In genomic region chr16:68285683-68286082, GRCh38 we compare ENCODE assay signal across 12 cellular contexts. TPM values are rescaled to one million over a fixed set of nuclear protein-coding genes. Genes with fewer than 3 reads are reported as not detected.
DNase-seq lines count a peak whose midpoint lies in the region; ATAC-seq and TF ChIP-seq lines count a peak whose summit lies in the region.
"Had no signal": no experiment of that assay in that cellular context is flagged by ENCODE, and none has a peak within 500 bp of the region (broad histone marks: within the 10 kb centered on the region; RNA-seq: fewer than 3 reads in every experiment).

No MANE protein-coding gene starts in this region.

- ATAC-seq in heart right ventricle (no peak), left ventricle myocardium superior (no peak), left lung (no peak)

- H3K9me3 ChIP-seq in heart right ventricle (no peaks in the 10 kb centered on the region), left lung (no peaks in the 10 kb centered on the region), tibial nerve (no peaks in the 10 kb centered on the region)

- TF ChIP-seq EP300 in tibial nerve (IDR thresholded peaks at IDR 0.05), result no peak

- peaks cover 41 to 100% (median 90%) of the 10 kb centered on the region in 9 donors for H3K4me1 ChIP-seq in heart right ventricle
- H3K4me1 ChIP-seq in left lung, result peaks cover 13 to 68% of the 10 kb centered on the region in 2 donors
- peaks cover 0 to 100% (median 77%) of the 10 kb centered on the region in 4 donors for H3K4me1 ChIP-seq in tibial nerve

- no peak for TF ChIP-seq POLR2A in tibial nerve (IDR thresholded peaks at IDR 0.05)

- CTCF ChIA-PET in activated CD4-positive, alpha-beta memory T cell treated with anti-CD3 and anti-CD28 coated beads for 36 hours (lab: Charles Lee), result interaction anchor here (1.2 to 15.3 kb wide), 6 partner anchors 13 to 43 kb away, joined by 3 to 237 read pairs (median 4); partner anchors contain the start of genes PRMT7, SLC7A6 and SLC7A6OS

- no peak for TF ChIP-seq CTCF in heart right ventricle (IDR thresholded peaks at IDR 0.05)
- TF ChIP-seq CTCF in left lung (IDR thresholded peaks at IDR 0.05), result no peak
- no peak for TF ChIP-seq CTCF in tibial nerve (IDR thresholded peaks at IDR 0.05)
- no peak for TF ChIP-seq CTCF in GM13977 (IDR thresholded peaks at IDR 0.05; ENCODE audit: extremely low read depth, insufficient read depth, missing control alignments)

- H3K27ac Mint-ChIP-seq in activated CD4-positive, alpha-beta memory T cell treated with anti-CD3 and anti-CD28 coated beads for 36 hours, result peak overlapping the region; percentile 89
- H3K27ac Mint-ChIP-seq: type B pancreatic cell had no signal

- H3K27me3 ChIP-seq in heart right ventricle (no peaks in the 10 kb centered on the region), left lung (no peaks in the 10 kb centered on the region), tibial nerve (no peaks in the 10 kb centered on the region)

- H3K36me3 Mint-ChIP-seq in activated CD4-positive, alpha-beta memory T cell treated with anti-CD3 and anti-CD28 coated beads for 36 hours, result peaks cover 54% of the 10 kb centered on the region

- intact Hi-C loops in heart right ventricle (cut with DNase I) (loop anchor here in 1 of 10 donors (2.0 kb wide), 1 partner anchor 21 kb away; the partner anchor contains the start of gene SLC7A6), left ventricle myocardium superior (cut with micrococcal nuclease) (no loop called here), left lung (cut with DNase I) (no loop called here)
- intact Hi-C loops in activated CD4-positive, alpha-beta memory T cell treated with anti-CD3 and anti-CD28 coated beads for 36 hours (cut with micrococcal nuclease), result no loop called here

- H3K4me3 ChIP-seq in heart right ventricle, result peak overlapping the region in 1 of 10 donors; percentile 1
- H3K4me3 ChIP-seq in left lung, result no peak overlapping the region
- H3K4me3 ChIP-seq in tibial nerve, result no peak overlapping the region

- WGBS in heart right ventricle, 2 donors, result 87 to 90% methylated on average over 3 of the region's 3 CpGs
- WGBS in tibial nerve, 2 donors, result 92 to 97% methylated on average over 3 of the region's 3 CpGs

- peaks cover 94% of the 10 kb centered on the region for H3K4me1 Mint-ChIP-seq in activated CD4-positive, alpha-beta memory T cell treated with anti-CD3 and anti-CD28 coated beads for 36 hours (ENCODE audit: low read depth)

- in situ Hi-C loops in GM13977 (cut with MboI; ENCODE audit: low pct_unique_long_range_greater_than_20kb, low sequenced_read_pairs, unreplicated experiment), result no loop called here

- no peak overlapping the region for H3K4me3 Mint-ChIP-seq in activated CD4-positive, alpha-beta memory T cell treated with anti-CD3 and anti-CD28 coated beads for 36 hours
- H3K4me3 Mint-ChIP-seq: type B pancreatic cell had no signal

- H3K9me3 Mint-ChIP-seq in activated CD4-positive, alpha-beta memory T cell treated with anti-CD3 and anti-CD28 coated beads for 36 hours, result no peaks in the 10 kb centered on the region
- H3K9me3 Mint-ChIP-seq: type B pancreatic cell had no signal

- POLR2A ChIA-PET in activated CD4-positive, alpha-beta memory T cell treated with anti-CD3 and anti-CD28 coated beads for 36 hours (lab: Charles Lee), result interaction anchor here (0.9 to 4.2 kb wide), 5 partner anchors 10 to 30 kb away, joined by 3 to 23 read pairs (median 8); partner anchors contain the start of gene SLC7A6

- H3K27ac ChIP-seq in heart right ventricle (peak overlapping the region; percentile 67 to 88 (median 81)), left lung (peak overlapping the region; percentile 60 to 81), tibial nerve (peak overlapping the region; percentile 33 to 88 (median 74))

- no peaks in the 10 kb centered on the region for H3K27me3 Mint-ChIP-seq in activated CD4-positive, alpha-beta memory T cell treated with anti-CD3 and anti-CD28 coated beads for 36 hours
- H3K27me3 Mint-ChIP-seq: type B pancreatic cell had no signal

- H3K36me3 ChIP-seq in heart right ventricle (peaks cover 0 to 59% (median 8%) of the 10 kb centered on the region in 9 donors), left lung (peaks cover 0 to 32% of the 10 kb centered on the region in 2 donors), tibial nerve (peaks cover 0 to 30% (median 0%) of the 10 kb centered on the region in 3 donors)

- DNase-seq in heart right ventricle (no peak), left ventricle myocardium superior (no peak), left lung (no peak), tibial nerve (ENCODE audit: low spot score in 2 of 2) (no peak), GM13977 (ENCODE audit: low spot score) (no peak)
- no peak for DNase-seq in activated CD4-positive, alpha-beta memory T cell treated with anti-CD3 and anti-CD28 coated beads for 36 hours
- no peak for DNase-seq in activated effector memory CD4-positive, alpha-beta T cell treated with Interleukin-2 at 50 U/mL for 16 hours
- no peak for DNase-seq in stimulated activated CD4-positive, alpha-beta T cell treated with anti-CD3 and anti-CD28 coated beads, Interleukin-4, amount 100 ng/mL, for 4 hours
- DNase-seq: C1 segment of cervical spinal cord; HCEC 1CT; stimulated activated CD4-positive, alpha-beta T cell treated with anti-CD3 and anti-CD28 coated beads, Interleukin-2, amount 100 ng/mL, for 48 hours had no signal

RNA-seq across cellular contexts. Expression of gene SLC7A6, which starts 21.4 kb away (rescaled TPM):
- total RNA-seq in heart right ventricle (10 to 100 TPM; 28.4 to 59.2 (median 42.4) TPM), left ventricle myocardium superior (38.2 TPM), left lung (10 to 100 TPM; 47.4 to 55.6 TPM), tibial nerve (100 to 1,000 TPM; 129 to 202 (median 181) TPM)
- polyA plus RNA-seq in heart right ventricle, result 10 to 100 TPM; 22.6 to 85.6 TPM
- total RNA-seq in activated CD4-positive, alpha-beta memory T cell treated with anti-CD3 and anti-CD28 coated beads for 36 hours, result 10 to 100 TPM; 62.8 to 63.8 TPM

RNA-seq across cellular contexts. Expression of gene SLC7A6OS, which starts 25.1 kb away (rescaled TPM):
- total RNA-seq in heart right ventricle (10 to 100 TPM in 9 of 10 donors, 1 to 10 TPM in 1; 9.9 to 14.4 (median 12.8) TPM), left ventricle myocardium superior (14.2 TPM), left lung (10 to 100 TPM; 11.7 to 17.0 TPM), tibial nerve (10 to 100 TPM; 13.4 to 19.5 (median 14.2) TPM)
- polyA plus RNA-seq in heart right ventricle, result 1 to 10 TPM; 7.3 to 9.6 TPM
- 10 to 100 TPM; 20.6 to 22.2 TPM for total RNA-seq in activated CD4-positive, alpha-beta memory T cell treated with anti-CD3 and anti-CD28 coated beads for 36 hours

RNA-seq across cellular contexts. Expression of gene PRMT7, which starts 25.1 kb away (rescaled TPM):
- total RNA-seq in heart right ventricle (10 to 100 TPM; 22.0 to 39.2 (median 30.7) TPM), left ventricle myocardium superior (30.9 TPM), left lung (10 to 100 TPM; 29.0 to 35.4 TPM), tibial nerve (10 to 100 TPM; 74.1 to 91.5 (median 78.0) TPM)
- 10 to 100 TPM; 18.1 to 57.8 TPM for polyA plus RNA-seq in heart right ventricle
- 10 to 100 TPM; 60.4 to 62.8 TPM for total RNA-seq in activated CD4-positive, alpha-beta memory T cell treated with anti-CD3 and anti-CD28 coated beads for 36 hours

RNA-seq across cellular contexts. Expression of gene PLA2G15, which starts 40.5 kb away (rescaled TPM):
- total RNA-seq in heart right ventricle (10 to 100 TPM; 31.0 to 62.1 (median 44.0) TPM), left ventricle myocardium superior (33.8 TPM), left lung (10 to 100 TPM; 34.5 to 35.1 TPM), tibial nerve (10 to 100 TPM; 26.0 to 51.3 (median 30.2) TPM)
- polyA plus RNA-seq in heart right ventricle, result 10 to 100 TPM; 33.1 to 33.7 TPM
- total RNA-seq in activated CD4-positive, alpha-beta memory T cell treated with anti-CD3 and anti-CD28 coated beads for 36 hours, result 1 to 10 TPM; 8.0 to 8.7 TPM

RNA-seq across cellular contexts. Expression of gene ESRP2, which starts 49.8 kb away (rescaled TPM):
- total RNA-seq in heart right ventricle (1 to 10 TPM in 1 of 10 donors, under 1 TPM in 9; 0.07 to 1.0 (median 0.44) TPM), left ventricle myocardium superior (0.87 TPM), left lung (10 to 100 TPM; 47.9 to 62.6 TPM), tibial nerve (1 to 10 TPM in 2 of 4 donors, under 1 TPM in 2; 0.42 to 2.4 (median 1.2) TPM)
- under 1 TPM; 0.25 to 0.66 TPM for polyA plus RNA-seq in heart right ventricle
- total RNA-seq in activated CD4-positive, alpha-beta memory T cell treated with anti-CD3 and anti-CD28 coated beads for 36 hours, result under 1 TPM; 0.27 to 0.59 TPM
